Comparison of ENCODE assay signal across 2 cellular contexts in the genomic region with DNA sequence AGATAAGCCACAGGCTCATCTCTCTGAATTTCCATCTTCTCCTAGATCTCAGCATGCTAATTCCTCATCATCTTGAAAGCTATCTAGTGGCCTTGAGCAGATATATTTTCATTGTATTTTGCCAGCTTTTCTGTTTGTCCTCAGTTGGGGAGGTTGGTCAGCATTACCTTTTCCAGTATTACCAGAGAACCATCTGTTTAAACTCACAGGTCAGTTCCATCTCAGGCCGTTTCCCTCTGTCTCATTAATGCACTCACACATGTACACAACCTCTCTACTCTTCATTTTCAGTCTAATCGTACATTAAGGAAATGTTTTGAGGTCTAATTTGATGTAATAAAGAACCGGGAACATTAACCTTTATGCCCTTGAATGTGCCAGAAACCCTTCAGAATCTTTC.
TF ChIP-seq lines count a peak whose summit lies in the region.

No MANE protein-coding gene starts in this region.

TF ChIP-seq in HepG2, 621 proteins besides CTCF, POLR2A, EP300 and RAD21 (continued from another document):
- TF ChIP-seq, protein P1, sequence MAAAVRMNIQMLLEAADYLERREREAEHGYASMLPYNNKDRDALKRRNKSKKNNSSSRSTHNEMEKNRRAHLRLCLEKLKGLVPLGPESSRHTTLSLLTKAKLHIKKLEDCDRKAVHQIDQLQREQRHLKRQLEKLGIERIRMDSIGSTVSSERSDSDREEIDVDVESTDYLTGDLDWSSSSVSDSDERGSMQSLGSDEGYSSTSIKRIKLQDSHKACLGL (CRISPR knock-in tag; IDR thresholded peaks at IDR 0.05): no peak
- TF ChIP-seq BORCS8-MEF2B (CRISPR knock-in tag; IDR thresholded peaks at IDR 0.05) (no peak), ZNF556 (CRISPR knock-in tag; IDR thresholded peaks at IDR 0.05; ENCODE audit: borderline replicate concordance) (no peak), ZNF33B (CRISPR knock-in tag; IDR thresholded peaks at IDR 0.05) (no peak), KLF9 (CRISPR knock-in tag; IDR thresholded peaks at IDR 0.05; ENCODE audit: low read depth) (no peak), NFIB (CRISPR knock-in tag; IDR thresholded peaks at IDR 0.05; ENCODE audit: borderline replicate concordance) (no peak), HES4 (CRISPR knock-in tag; IDR thresholded peaks at IDR 0.05; ENCODE audit: borderline replicate concordance) (no peak), ZNF160 (CRISPR knock-in tag; IDR thresholded peaks at IDR 0.05) (no peak), IRF2 (CRISPR knock-in tag; IDR thresholded peaks at IDR 0.05) (no peak)
- TF ChIP-seq, protein P2, sequence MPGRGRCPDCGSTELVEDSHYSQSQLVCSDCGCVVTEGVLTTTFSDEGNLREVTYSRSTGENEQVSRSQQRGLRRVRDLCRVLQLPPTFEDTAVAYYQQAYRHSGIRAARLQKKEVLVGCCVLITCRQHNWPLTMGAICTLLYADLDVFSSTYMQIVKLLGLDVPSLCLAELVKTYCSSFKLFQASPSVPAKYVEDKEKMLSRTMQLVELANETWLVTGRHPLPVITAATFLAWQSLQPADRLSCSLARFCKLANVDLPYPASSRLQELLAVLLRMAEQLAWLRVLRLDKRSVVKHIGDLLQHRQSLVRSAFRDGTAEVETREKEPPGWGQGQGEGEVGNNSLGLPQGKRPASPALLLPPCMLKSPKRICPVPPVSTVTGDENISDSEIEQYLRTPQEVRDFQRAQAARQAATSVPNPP (CRISPR knock-in tag; IDR thresholded peaks at IDR 0.05): no peak

TF ChIP-seq in HEK293T, 16 proteins besides CTCF, POLR2A, EP300 and RAD21 (continued from another document):
- TF ChIP-seq ZNF384 (IDR thresholded peaks at IDR 0.05) (no peak), SUZ12 (IDR thresholded peaks at IDR 0.05) (no peak), FOXM1 (IDR thresholded peaks at IDR 0.05; ENCODE audit: borderline replicate concordance) (no peak)
